8 cellular contexts compared by ENCODE assay signal in the genomic region with DNA sequence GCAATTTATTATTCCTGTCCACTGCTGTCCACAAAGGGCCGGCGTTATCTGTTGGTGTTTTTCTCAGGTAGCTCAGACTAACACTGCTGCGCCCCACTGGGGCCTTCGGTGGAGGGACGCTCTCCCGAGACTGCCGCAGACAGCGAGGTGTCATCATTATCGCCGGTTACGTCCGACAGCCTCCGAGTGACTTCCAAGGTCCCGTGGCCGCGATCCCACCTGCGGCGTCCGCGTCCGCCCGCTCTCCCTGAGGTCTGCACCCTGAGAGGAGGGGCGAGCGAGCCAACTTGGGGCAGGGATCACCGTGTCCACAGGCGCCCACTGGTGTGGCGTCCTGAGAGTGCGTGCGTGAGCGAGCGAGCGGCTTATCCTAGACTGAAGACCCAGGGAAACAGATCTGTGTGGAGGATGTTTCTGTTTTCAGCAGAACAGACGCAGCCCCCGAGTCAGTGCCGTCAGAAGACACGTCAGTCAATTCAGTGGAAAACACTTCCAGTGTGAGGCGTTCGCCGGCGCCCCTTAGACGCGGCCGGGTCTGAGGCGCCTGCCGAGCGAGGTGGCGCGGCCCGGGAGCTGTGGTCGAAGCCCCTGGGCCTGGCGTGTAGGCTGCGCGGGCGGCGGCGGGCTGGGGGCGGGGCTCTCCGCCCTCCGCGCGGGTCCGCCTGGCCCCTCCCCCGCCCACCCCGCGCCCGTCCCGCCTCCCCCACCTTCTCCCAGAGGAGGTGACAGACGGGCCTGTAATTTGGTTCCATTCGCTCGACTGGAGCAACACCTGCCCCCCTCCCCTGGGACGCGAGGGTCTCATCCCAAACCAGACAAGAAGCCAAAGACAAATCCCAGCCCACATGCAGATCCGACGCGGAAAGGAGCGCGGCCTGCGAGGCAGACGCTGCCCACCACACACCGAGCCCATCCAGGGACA. TPM values are rescaled to one million over a fixed set of nuclear protein-coding genes. Genes with fewer than 3 reads are reported as not detected.
DNase-seq lines count a peak whose midpoint lies in the region; ATAC-seq lines count a peak whose summit lies in the region.

No MANE protein-coding gene starts in this region.

- ATAC-seq in GM21447 (IDR thresholded peaks at IDR 0.05; ENCODE audit: unreplicated experiment), result no peak

- H3K9me3 Mint-ChIP-seq in CD4-positive, alpha-beta memory T cell, result peaks cover 0 to 1% (median 0%) of the 10 kb centered on the region in 8 donors

- WGBS in urinary bladder, result 4% methylated on average over 80 of the region's 80 CpGs

- CTCF ChIA-PET in CD4-positive, alpha-beta memory T cell (lab: Charles Lee; ENCODE audit: partially characterized antibody), result no interaction called here

- H3K4me3 Mint-ChIP-seq in CD4-positive, alpha-beta memory T cell, result peak overlapping the region; percentile 56 to 85 (median 74)

- DNase-seq in CD4-positive, alpha-beta memory T cell, result peak in 2 of 5 donors; percentile 4 to 6
- DNase-seq in NCI-H526 treated with DMSO at 0.1 percent for 48 hours (lab: John Stamatoyannopoulos, UW), result peak; percentile 48
- no peak for DNase-seq in NCI-H2029 treated with DMSO at 0.1 percent for 48 hours (lab: John Stamatoyannopoulos, UW)
- no peak for DNase-seq in stimulated activated CD4-positive, alpha-beta T cell treated with anti-CD3 and anti-CD28 coated beads, Interleukin-4, amount 100 ng/mL, for 4 hours

- peak overlapping the region; percentile 88 for H3K9ac ChIP-seq in endocrine pancreas (ENCODE audit: control insufficient read depth, insufficient read depth, low read length)

- no peaks in the 10 kb centered on the region for H3K9me3 ChIP-seq in CD4-positive, alpha-beta memory T cell (ENCODE audit: control insufficient read depth in 1 of 2, low read length in 2 of 2)
- no peaks in the 10 kb centered on the region for H3K9me3 ChIP-seq in endocrine pancreas (ENCODE audit: control insufficient read depth, low read length)
- no peaks in the 10 kb centered on the region for H3K9me3 ChIP-seq in mononuclear cell (ENCODE audit: low read depth, low read length)

- H3K27me3 ChIP-seq in CD4-positive, alpha-beta memory T cell (ENCODE audit: insufficient read depth, low read length), result peaks cover 9% of the 10 kb centered on the region
- H3K27me3 ChIP-seq in endocrine pancreas (ENCODE audit: control insufficient read depth, insufficient read depth, low read length) (no peaks in the 10 kb centered on the region), mononuclear cell (ENCODE audit: insufficient read depth, low read length) (peaks cover 24% of the 10 kb centered on the region)

- intact Hi-C loops in CD4-positive, alpha-beta memory T cell (cut with micrococcal nuclease), result no loop called here

- no peak overlapping the region for H3K27ac Mint-ChIP-seq in CD4-positive, alpha-beta memory T cell

- no peaks in the 10 kb centered on the region for H3K36me3 ChIP-seq in CD4-positive, alpha-beta memory T cell (ENCODE audit: insufficient read depth, low read length)
- H3K36me3 ChIP-seq in endocrine pancreas (ENCODE audit: control insufficient read depth, insufficient read depth, low read length) (no peaks in the 10 kb centered on the region), urinary bladder (ENCODE audit: insufficient read depth) (no peaks in the 10 kb centered on the region)

- POLR2A ChIA-PET in CD4-positive, alpha-beta memory T cell (lab: Charles Lee; ENCODE audit: partially characterized antibody), result no interaction called here

- no peaks in the 10 kb centered on the region for H3K4me1 ChIP-seq in CD4-positive, alpha-beta memory T cell (ENCODE audit: insufficient read depth, low read length)
- H3K4me1 ChIP-seq in endocrine pancreas (ENCODE audit: control insufficient read depth, insufficient read depth, low read length) (no peaks in the 10 kb centered on the region), mononuclear cell (ENCODE audit: insufficient read depth, low read length) (peaks cover 33% of the 10 kb centered on the region), urinary bladder (ENCODE audit: insufficient read depth) (no peaks in the 10 kb centered on the region)

- H3K27ac ChIP-seq in CD4-positive, alpha-beta memory T cell (ENCODE audit: low read depth, low read length), result no peak overlapping the region
- no peak overlapping the region for H3K27ac ChIP-seq in urinary bladder (ENCODE audit: low read depth)

- peaks cover 2 to 11% (median 7%) of the 10 kb centered on the region in 4 donors for H3K4me1 Mint-ChIP-seq in CD4-positive, alpha-beta memory T cell

- H3K27me3 Mint-ChIP-seq in CD4-positive, alpha-beta memory T cell, result peaks cover 35 to 43% of the 10 kb centered on the region in 2 donors

- no peaks in the 10 kb centered on the region for H3K36me3 Mint-ChIP-seq in CD4-positive, alpha-beta memory T cell

- no peak overlapping the region for H3K4me3 ChIP-seq in CD4-positive, alpha-beta memory T cell (ENCODE audit: low read length in 2 of 2)
- H3K4me3 ChIP-seq in endocrine pancreas (ENCODE audit: control insufficient read depth, insufficient read depth, low read length), result peak overlapping the region; percentile 66
- peak overlapping the region; percentile 10 for H3K4me3 ChIP-seq in mononuclear cell (ENCODE audit: low read length)
- peak overlapping the region; percentile 22 for H3K4me3 ChIP-seq in urinary bladder (ENCODE audit: low read depth, low read length)

RNA-seq across cellular contexts. Expression of a gene that starts 12.6 kb away (rescaled TPM):
- total RNA-seq in CD4-positive, alpha-beta memory T cell, result not detected
- polyA plus RNA-seq in CD4-positive, alpha-beta memory T cell, result not detected
- total RNA-seq in mononuclear cell (not detected), urinary bladder (not detected)
- not detected for polyA plus RNA-seq in urinary bladder

RNA-seq across cellular contexts. Expression of a gene that starts 59.8 kb away (rescaled TPM):
- not detected for total RNA-seq in CD4-positive, alpha-beta memory T cell
- polyA plus RNA-seq in CD4-positive, alpha-beta memory T cell, result not detected
- total RNA-seq in mononuclear cell, result not detected
- total RNA-seq in urinary bladder, result 75.2 TPM
- polyA plus RNA-seq in urinary bladder, result 111 TPM

Comparison
In these comparisons a context has a peak if more than half of its experiments do, and no peak if none do; other contexts are left out.
1. H3K4me3 ChIP-seq: peak in endocrine pancreas (single experiment), mononuclear cell (single experiment) and urinary bladder (single experiment); none in CD4-positive, alpha-beta memory T cell (0 of 2).
2. RNA of a gene that starts 59.8 kb away (total RNA-seq): 75.2 TPM in urinary bladder (single experiment); not detected in CD4-positive, alpha-beta memory T cell and not detected in mononuclear cell (single experiment); every median in the first group is over 10 times any median in the second.